Comparison of ENCODE assay signal across 30 cellular contexts in the genomic region with DNA sequence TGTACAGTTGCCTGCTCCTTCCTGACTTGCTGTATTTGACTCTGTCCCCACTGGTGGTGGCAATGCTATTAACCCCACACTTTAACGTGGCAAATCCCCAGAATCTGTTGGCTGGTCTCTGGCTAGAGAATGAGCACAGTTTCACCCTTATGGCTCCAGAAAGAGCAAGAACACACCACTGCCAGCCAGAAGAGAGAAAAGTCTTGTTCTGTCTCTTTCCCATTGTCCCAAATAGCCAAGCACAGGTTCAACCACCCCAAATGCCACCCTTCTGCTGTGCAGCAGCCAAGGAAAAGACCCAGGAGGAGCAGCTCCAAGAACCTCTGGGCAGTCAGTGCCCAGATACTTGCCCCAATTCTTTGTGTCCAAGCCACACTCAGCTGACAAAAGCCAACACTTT. TPM values are rescaled to one million over a fixed set of nuclear protein-coding genes. Genes with fewer than 3 reads are reported as not detected.
"Had no signal": no experiment of that assay in that cellular context is flagged by ENCODE, and none has a peak within 500 bp of the region (broad histone marks: within the 10 kb centered on the region; RNA-seq: fewer than 3 reads in every experiment).

No MANE protein-coding gene starts in this region.

- H3K4me3 ChIP-seq: ascending aorta, breast epithelium, SJCRH30, SK-N-MC had no signal

- H3K27me3 ChIP-seq: ascending aorta, breast epithelium, SJCRH30 had no signal

- H3K9me3 ChIP-seq: ascending aorta, breast epithelium, SJCRH30 had no signal

- DNase-seq: activated CD4-positive, alpha-beta T cell treated with anti-CD3 and anti-CD28 coated beads for 1 hour; activated CD4-positive, alpha-beta T cell treated with anti-CD3 and anti-CD28 coated beads for 48 hours; activated CD4-positive, CD25-positive, alpha-beta regulatory T cell; activated CD8-positive, alpha-beta T cell treated with anti-CD3 and anti-CD28 coated beads for 36 hours; activated effector memory CD4-positive, alpha-beta T cell treated with anti-CD3 and anti-CD28 coated beads, Interleukin-2, amount 50 U/mL, for 16 hours; activated naive CD4-positive, alpha-beta T cell; activated naive CD4-positive, alpha-beta T cell treated with anti-CD3 and anti-CD28 coated beads, Interleukin-2, amount 50 U/mL, for 16 hours; activated naive CD8-positive, alpha-beta T cell treated with anti-CD3 and anti-CD28 coated beads for 36 hours; activated T-cell treated with anti-CD3 and anti-CD28 coated beads, Interleukin-2, amount 50 U/mL, for 1 hour; activated T-cell treated with anti-CD3 and anti-CD28 coated beads, Interleukin-2, amount 50 U/mL, for 72 hours; NCI-H1105; NCI-H1417 treated with DMSO at 0.1 percent for 48 hours; NCI-H1930; NCI-H2081 treated with DMSO at 0.1 percent for 48 hours; NCI-H226; NCI-H524 treated with DMSO at 0.1 percent for 48 hours; SHP77; SJCRH30; T1000; WERI-Rb-1 had no signal

- H3K27ac ChIP-seq: ascending aorta, breast epithelium, SJCRH30, SK-N-MC, WERI-Rb-1 had no signal

- H3K36me3 ChIP-seq: ascending aorta, breast epithelium, SJCRH30 had no signal

- H3K4me1 ChIP-seq: breast epithelium, SJCRH30 had no signal

RNA-seq across cellular contexts. Expression of a gene that starts 54.9 kb away (rescaled TPM):
- total RNA-seq: activated CD8-positive, alpha-beta memory T cell treated with anti-CD3 and anti-CD28 coated beads for 36 hours; activated CD8-positive, alpha-beta T cell treated with anti-CD3 and anti-CD28 coated beads for 36 hours; activated naive CD8-positive, alpha-beta T cell treated with anti-CD3 and anti-CD28 coated beads for 36 hours; activated T-cell treated with anti-CD3 and anti-CD28 coated beads, Interleukin-2, amount 50 U/mL, for 72 hours; ascending aorta; breast epithelium; cardiac septum; M059J; NCI-H460; RPMI7951; T-helper 1 cell treated with Interleukin-12 subunit alpha and Interleukin-12 subunit beta and Interleukin-4 antibody, amounts not matched to agents 30 ng/mL and 1 ng/mL, for 36 hours; T-helper 2 cell treated with Interferon-gamma antibody and Interleukin-4, amounts not matched to agents 100 ng/mL and 5 ng/mL, for 36 hours had no signal
